ENCODE assay signal across 9 cellular contexts in the genomic region with DNA sequence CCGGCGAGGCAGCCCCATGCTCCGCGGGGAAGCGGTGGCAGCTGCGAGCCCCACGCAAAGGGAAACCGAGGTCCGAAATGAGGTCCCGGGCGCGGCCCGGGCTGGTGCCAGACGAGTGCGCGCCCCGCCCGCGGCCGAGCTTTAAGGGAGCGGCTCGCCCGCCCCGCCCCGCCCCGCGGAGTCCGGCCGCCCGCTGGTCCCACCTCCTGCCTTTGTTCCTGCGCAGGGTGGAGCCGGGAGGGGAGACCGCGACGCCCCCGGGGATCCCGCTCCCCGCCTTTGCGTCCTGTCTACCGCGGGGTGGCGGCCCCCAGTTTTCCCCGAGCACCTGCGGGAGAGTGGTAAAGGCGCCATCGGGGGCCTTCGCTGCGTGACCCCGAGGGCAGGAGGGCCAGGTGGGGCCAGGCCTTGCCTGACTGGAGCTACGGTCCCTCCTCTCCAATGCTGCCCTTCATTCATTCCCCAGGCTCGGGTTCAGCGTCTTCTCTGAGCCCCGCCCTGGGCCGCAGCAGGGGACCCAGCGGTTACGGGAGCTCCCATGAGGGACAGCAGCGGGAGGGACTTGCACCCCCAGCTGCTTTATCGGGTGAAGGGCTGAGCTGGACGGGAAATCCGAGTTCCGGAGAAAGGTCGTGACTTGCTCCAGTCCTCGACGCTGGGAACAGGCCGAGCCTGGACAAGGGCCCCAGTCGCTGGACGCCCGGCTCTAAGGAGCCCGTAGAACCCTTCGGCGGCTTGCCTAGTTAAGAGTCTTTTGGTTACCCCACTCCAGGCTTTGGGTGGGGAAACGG. TPM values are rescaled to one million over a fixed set of nuclear protein-coding genes. Genes with fewer than 3 reads are reported as not detected.
A peak's percentile ranks its signal among the peaks of the same experiment; 100 is the strongest.
DNase-seq lines count a peak whose midpoint lies in the region; ATAC-seq, FAIRE-seq and TF ChIP-seq lines count a peak whose summit lies in the region.
"Had no signal": no experiment of that assay in that cellular context is flagged by ENCODE, and none has a peak within 500 bp of the region (broad histone marks: within the 10 kb centered on the region; RNA-seq: fewer than 3 reads in every experiment).

TSS of gene HES2 (minus strand) at position 117 of the 791 bp plus-strand sequence. CDS start at position 18, 99 bp downstream.

- H3K27me3 Mint-ChIP-seq in memory B cell: peaks cover 32% of the 10 kb centered on the region

- TF ChIP-seq POLR2A in A549 (IDR thresholded peaks at IDR 0.05; ENCODE audit: low read length): peak; percentile 47

- H3K4me3 ChIP-seq in A549 (peak within 1 kb of the TSS; percentile 52), coronary artery (peak within 1 kb of the TSS; percentile 65)

- DNase-seq in A549 (ENCODE audit: low read depth in 1 of 2, low spot score in 1 of 2): no peak
- DNase-seq in HPDE6-E6E7 (ENCODE audit: extremely low spot score): peak; percentile 63
- DNase-seq in coronary artery (ENCODE audit: low spot score): no peak
- DNase-seq in memory B cell (ENCODE audit: low spot score in 2 of 2): no peak
- DNase-seq in G401 (ENCODE audit: low spot score): no peak
- no peak for DNase-seq in RCC 7860 (ENCODE audit: low spot score)

- ATAC-seq in A549 (peak; percentile 36 to 59; a peak in 4 of 6 replicates), memory B cell (ENCODE audit: low read depth) (no peak), GM18870 (IDR thresholded peaks at IDR 0.05; ENCODE audit: unreplicated experiment) (no peak), GM19023 (IDR thresholded peaks at IDR 0.05; ENCODE audit: unreplicated experiment) (no peak)

- in situ Hi-C loops in G401 (cut with HindIII; ENCODE audit: low sequenced_read_pairs): no loop called here

- peak within 1 kb of the TSS; percentile 98 for H3K4me2 ChIP-seq in A549

- no peak for TF ChIP-seq RAD21 in A549 (conservative IDR thresholded peaks at IDR 0.05 in 1 of 2, IDR thresholded peaks at IDR 0.05 in 1 of 2)

- no peak for TF ChIP-seq EP300 in A549 (IDR thresholded peaks at IDR 0.05)

- no peak within 1 kb of the TSS for H3K27ac Mint-ChIP-seq in memory B cell

- H3K4me3 Mint-ChIP-seq in memory B cell: peak within 1 kb of the TSS; percentile 67

- POLR2A ChIA-PET in A549 (lab: Yijun Ruan, JAX): no interaction called here

- 92% methylated on average over 5 of the region's 72 CpGs for WGBS in A549 (ENCODE audit: missing lambda C conversion rate)

- peaks cover 26% of the 10 kb centered on the region for H3K4me1 ChIP-seq in A549

- peaks cover 7% of the 10 kb centered on the region for H3K4me1 Mint-ChIP-seq in memory B cell

- H3K27ac ChIP-seq in A549: peak within 1 kb of the TSS; percentile 57 to 82; a peak in 5 of 6 replicates
- H3K27ac ChIP-seq in coronary artery: no peak within 1 kb of the TSS

- H3K9me3 Mint-ChIP-seq in memory B cell: no peaks in the 10 kb centered on the region

- CTCF ChIA-PET in A549 (lab: Yijun Ruan, JAX): interaction anchor here (0.6 to 6.8 kb wide), 9 partner anchors 10 to 238 kb away, joined by 3 to 96 read pairs (median 4); no protein-coding TSS in a partner anchor

- no peaks in the 10 kb centered on the region for H3K36me3 Mint-ChIP-seq in memory B cell

- no peak for TF ChIP-seq CTCF in A549 (IDR thresholded peaks at IDR 0.05)
- no peak for TF ChIP-seq CTCF in coronary artery (IDR thresholded peaks at IDR 0.05)

- FAIRE-seq in A549 (lab: Jason Lieb, UNC): no peak
- FAIRE-seq in RCC 7860 (lab: Jason Lieb, UNC): no peak
- FAIRE-seq: islet of Langerhans had no signal

- H3K9me3 ChIP-seq in A549: no peaks in the 10 kb centered on the region

TF ChIP-seq in A549, 52 proteins besides CTCF, POLR2A, EP300 and RAD21:
- TF ChIP-seq NPAS2 (CRISPR knock-in tag; IDR thresholded peaks at IDR 0.05; ENCODE audit: borderline replicate concordance) (no peak), ZFP36 (IDR thresholded peaks at IDR 0.05; ENCODE audit: borderline replicate concordance, partially characterized antibody) (no peak), TP53 (CRISPR knock-in tag; IDR thresholded peaks at IDR 0.05) (no peak), MAZ (IDR thresholded peaks at IDR 0.05; ENCODE audit: borderline replicate concordance, low read depth, low read length) (no peak), ESRRA (IDR thresholded peaks at IDR 0.05; ENCODE audit: borderline replicate concordance, low read length) (no peak), BHLHE40 (IDR thresholded peaks at IDR 0.05; ENCODE audit: low read depth, low read length) (no peak), CHD4 (IDR thresholded peaks at IDR 0.05; ENCODE audit: borderline replicate concordance) (no peak), TFCP2L1 (CRISPR knock-in tag; IDR thresholded peaks at IDR 0.05) (no peak), CBX8 (IDR thresholded peaks at IDR 0.05) (no peak), RFX5 (IDR thresholded peaks at IDR 0.05) (no peak)
- TF ChIP-seq, protein P1, sequence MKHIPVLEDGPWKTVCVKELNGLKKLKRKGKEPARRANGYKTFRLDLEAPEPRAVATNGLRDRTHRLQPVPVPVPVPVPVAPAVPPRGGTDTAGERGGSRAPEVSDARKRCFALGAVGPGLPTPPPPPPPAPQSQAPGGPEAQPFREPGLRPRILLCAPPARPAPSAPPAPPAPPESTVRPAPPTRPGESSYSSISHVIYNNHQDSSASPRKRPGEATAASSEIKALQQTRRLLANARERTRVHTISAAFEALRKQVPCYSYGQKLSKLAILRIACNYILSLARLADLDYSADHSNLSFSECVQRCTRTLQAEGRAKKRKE (CRISPR knock-in tag; IDR thresholded peaks at IDR 0.05; ENCODE audit: low read depth): no peak

RNA-seq across cellular contexts. Expression of gene HES2, which starts in this region (rescaled TPM):
- 1.8 and 2.0 TPM in 2 replicates for polyA plus RNA-seq in A549 (2011; rRNA removed)
- 2.0 and 2.2 TPM in 2 replicates for polyA plus RNA-seq in A549 (2012; cell fraction: cytosol; rRNA removed)
- 1.4 and 1.6 TPM in 2 replicates for polyA plus RNA-seq in A549 (2012; cell fraction: nucleus; rRNA removed)
- polyA plus RNA-seq in A549 (2017; fragmentation: RNase III; extraction: RNeasy Plus Mini Kit Qiagen cat#74134 plus additional on column Dnase treatment): 0.75 to 1.3 TPM (median 0.79 TPM) in 3 replicates
- 0.54 and 0.87 TPM in 2 replicates for polyA minus RNA-seq in A549 (2011; rRNA and poly(A)+ RNA removed)
- total RNA-seq in G401 (2014; rRNA removed; shearing (Covaris generic)): 1.6 and 3.1 TPM in 2 replicates

Comparison
In these comparisons a context has a peak if more than half of its experiments do, and no peak if none do; other contexts are left out.
1. ATAC-seq: peak in A549 (2 of 2); none in memory B cell (single experiment), GM18870 (single experiment) and GM19023 (single experiment).
2. H3K27ac ChIP-seq: peak in A549 (2 of 2); none in coronary artery (0 of 2).